ENCODE assay signal across 1 cellular context in the genomic region with DNA sequence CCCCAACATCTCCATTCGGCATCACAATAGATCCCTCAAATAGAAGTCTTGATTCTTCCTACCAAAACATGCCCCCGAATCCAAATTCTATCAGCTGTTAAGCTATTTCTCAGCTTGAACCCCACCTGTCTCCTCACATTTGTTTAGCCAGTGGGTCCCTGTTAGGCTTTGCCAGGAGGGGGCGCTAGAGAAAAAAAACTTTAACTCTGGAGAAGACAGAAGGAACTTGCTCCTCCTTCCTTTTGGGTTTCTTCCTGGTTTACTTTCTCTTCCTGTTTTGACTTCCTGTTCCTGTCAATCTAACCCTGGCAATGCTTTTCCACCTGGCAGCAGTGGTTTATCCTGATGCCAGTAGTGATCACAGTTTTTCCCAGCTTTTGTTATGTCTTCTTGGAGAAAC.
TF ChIP-seq lines count a peak whose summit lies in the region.

No MANE protein-coding gene starts in this region.

TF ChIP-seq in K562, 482 proteins besides CTCF, POLR2A, EP300 and RAD21 (continued from another document and continues in another):
- TF ChIP-seq ZBTB40 (IDR thresholded peaks at IDR 0.05) (peak; percentile 88), ZBTB40 (CRISPR knock-in tag; IDR thresholded peaks at IDR 0.05) (no peak), ZBED1 (IDR thresholded peaks at IDR 0.05) (no peak), KAT8 (IDR thresholded peaks at IDR 0.05; ENCODE audit: low read depth) (no peak), PRDM10 (IDR thresholded peaks at IDR 0.05; ENCODE audit: partially characterized antibody) (no peak), ZNF239 (CRISPR knock-in tag; IDR thresholded peaks at IDR 0.05) (no peak), ZNF436 (CRISPR knock-in tag; IDR thresholded peaks at IDR 0.05) (no peak), HDAC1 (IDR thresholded peaks at IDR 0.05) (no peak), EWSR1 (IDR thresholded peaks at IDR 0.05; ENCODE audit: borderline replicate concordance, low read depth, partially characterized antibody) (no peak), SP2 (IDR thresholded peaks at IDR 0.05; ENCODE audit: extremely low read depth, low read depth, low read length, poor library complexity, severe bottlenecking) (no peak), ZNF140 (CRISPR knock-in tag; IDR thresholded peaks at IDR 0.05) (no peak), GATAD2B (IDR thresholded peaks at IDR 0.05; ENCODE audit: borderline replicate concordance) (peak; percentile 18; the same call in 1 of the 2 replicates), CHAMP1 (IDR thresholded peaks at IDR 0.05) (peak; percentile 78), ATF1 (CRISPR knock-in tag; IDR thresholded peaks at IDR 0.05) (no peak), ATF1 (tag; IDR thresholded peaks at IDR 0.05) (no peak), GABPA (tag; conservative IDR thresholded peaks at IDR 0.05; ENCODE audit: low read depth) (peak; percentile 58), ARNT (IDR thresholded peaks at IDR 0.05) (no peak), PML (IDR thresholded peaks at IDR 0.05; ENCODE audit: low read length) (no peak), NR2C1 (IDR thresholded peaks at IDR 0.05) (no peak; the same call in 1 of the 2 replicates), NR2C1 (tag; IDR thresholded peaks at IDR 0.05) (peak; percentile 35; the same call in 1 of the 2 replicates), NCOA4 (IDR thresholded peaks at IDR 0.05; ENCODE audit: partially characterized antibody) (no peak)
- TF ChIP-seq, protein P1, sequence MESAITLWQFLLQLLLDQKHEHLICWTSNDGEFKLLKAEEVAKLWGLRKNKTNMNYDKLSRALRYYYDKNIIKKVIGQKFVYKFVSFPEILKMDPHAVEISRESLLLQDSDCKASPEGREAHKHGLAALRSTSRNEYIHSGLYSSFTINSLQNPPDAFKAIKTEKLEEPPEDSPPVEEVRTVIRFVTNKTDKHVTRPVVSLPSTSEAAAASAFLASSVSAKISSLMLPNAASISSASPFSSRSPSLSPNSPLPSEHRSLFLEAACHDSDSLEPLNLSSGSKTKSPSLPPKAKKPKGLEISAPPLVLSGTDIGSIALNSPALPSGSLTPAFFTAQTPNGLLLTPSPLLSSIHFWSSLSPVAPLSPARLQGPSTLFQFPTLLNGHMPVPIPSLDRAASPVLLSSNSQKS (CRISPR knock-in tag; IDR thresholded peaks at IDR 0.05): no peak
- TF ChIP-seq, protein P2, sequence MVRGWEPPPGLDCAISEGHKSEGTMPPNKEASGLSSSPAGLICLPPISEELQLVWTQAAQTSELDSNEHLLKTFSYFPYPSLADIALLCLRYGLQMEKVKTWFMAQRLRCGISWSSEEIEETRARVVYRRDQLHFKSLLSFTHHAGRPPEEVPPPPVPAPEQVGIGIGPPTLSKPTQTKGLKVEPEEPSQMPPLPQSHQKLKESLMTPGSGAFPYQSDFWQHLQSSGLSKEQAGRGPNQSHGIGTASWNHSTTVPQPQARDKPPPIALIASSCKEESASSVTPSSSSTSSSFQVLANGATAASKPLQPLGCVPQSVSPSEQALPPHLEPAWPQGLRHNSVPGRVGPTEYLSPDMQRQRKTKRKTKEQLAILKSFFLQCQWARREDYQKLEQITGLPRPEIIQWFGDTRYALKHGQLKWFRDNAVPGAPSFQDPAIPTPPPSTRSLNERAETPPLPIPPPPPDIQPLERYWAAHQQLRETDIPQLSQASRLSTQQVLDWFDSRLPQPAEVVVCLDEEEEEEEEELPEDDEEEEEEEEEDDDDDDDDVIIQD (CRISPR knock-in tag; IDR thresholded peaks at IDR 0.05): no peak
- TF ChIP-seq, protein P3, sequence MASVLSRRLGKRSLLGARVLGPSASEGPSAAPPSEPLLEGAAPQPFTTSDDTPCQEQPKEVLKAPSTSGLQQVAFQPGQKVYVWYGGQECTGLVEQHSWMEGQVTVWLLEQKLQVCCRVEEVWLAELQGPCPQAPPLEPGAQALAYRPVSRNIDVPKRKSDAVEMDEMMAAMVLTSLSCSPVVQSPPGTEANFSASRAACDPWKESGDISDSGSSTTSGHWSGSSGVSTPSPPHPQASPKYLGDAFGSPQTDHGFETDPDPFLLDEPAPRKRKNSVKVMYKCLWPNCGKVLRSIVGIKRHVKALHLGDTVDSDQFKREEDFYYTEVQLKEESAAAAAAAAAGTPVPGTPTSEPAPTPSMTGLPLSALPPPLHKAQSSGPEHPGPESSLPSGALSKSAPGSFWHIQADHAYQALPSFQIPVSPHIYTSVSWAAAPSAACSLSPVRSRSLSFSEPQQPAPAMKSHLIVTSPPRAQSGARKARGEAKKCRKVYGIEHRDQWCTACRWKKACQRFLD (CRISPR knock-in tag; IDR thresholded peaks at IDR 0.05): no peak
- TF ChIP-seq, protein P4, sequence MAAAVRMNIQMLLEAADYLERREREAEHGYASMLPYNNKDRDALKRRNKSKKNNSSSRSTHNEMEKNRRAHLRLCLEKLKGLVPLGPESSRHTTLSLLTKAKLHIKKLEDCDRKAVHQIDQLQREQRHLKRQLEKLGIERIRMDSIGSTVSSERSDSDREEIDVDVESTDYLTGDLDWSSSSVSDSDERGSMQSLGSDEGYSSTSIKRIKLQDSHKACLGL (CRISPR knock-in tag; IDR thresholded peaks at IDR 0.05; ENCODE audit: borderline replicate concordance, poor library complexity, severe bottlenecking): no peak
